In genomic region chr6:69832558-69832957, GRCh38 we compare ENCODE assay signal across 34 cellular contexts. TPM values are rescaled to one million over a fixed set of nuclear protein-coding genes. Genes with fewer than 3 reads are reported as not detected.
"Had no signal": no experiment of that assay in that cellular context is flagged by ENCODE, and none has a peak within 500 bp of the region (broad histone marks: within the 10 kb centered on the region; RNA-seq: fewer than 3 reads in every experiment).

No MANE protein-coding gene starts in this region.

- DNase-seq: activated B cell treated with CpG ODN at 0.5 μM for 24 hours; activated CD4-positive, alpha-beta memory T cell treated with anti-CD3 and anti-CD28 coated beads for 36 hours; activated CD4-positive, alpha-beta memory T cell treated with anti-CD3 and anti-CD28 coated beads, Interleukin-2, amount 10 ng/mL, durations not matched to agents 7 days and 5 days; activated CD4-positive, alpha-beta T cell treated with anti-CD3 and anti-CD28 coated beads for 1 hour; activated CD4-positive, alpha-beta T cell treated with anti-CD3 and anti-CD28 coated beads for 36 hours; activated CD4-positive, alpha-beta T cell treated with anti-CD3 and anti-CD28 coated beads for 4 hours; activated CD4-positive, alpha-beta T cell treated with anti-CD3 and anti-CD28 coated beads for 48 hours; activated CD4-positive, alpha-beta T cell treated with anti-CD3 and anti-CD28 coated beads, Interleukin-2, amount 10 ng/mL, durations not matched to agents 24 days and 14 days; activated CD4-positive, alpha-beta T cell treated with anti-CD3 and anti-CD28 coated beads, Interleukin-2, amount 10 ng/mL, durations not matched to agents 7 days and 5 days; activated CD4-positive, alpha-beta T cell treated with anti-CD3 and anti-CD28 coated beads, Interleukin-2, amount 50 U/mL, for 1 hour; activated CD4-positive, alpha-beta T cell treated with anti-CD3 and anti-CD28 coated beads, Interleukin-2, amount 50 U/mL, for 4 hours; activated CD4-positive, alpha-beta T cell treated with anti-CD3 and anti-CD28 coated beads, Interleukin-2, amount 50 U/mL, for 48 hours; activated CD4-positive, CD25-positive, alpha-beta regulatory T cell; activated CD4-positive, CD25-positive, alpha-beta regulatory T cell treated with anti-CD3 and anti-CD28 coated beads, Interleukin-2, amount 50 U/mL, for 72 hours; activated CD8-positive, alpha-beta memory T cell treated with anti-CD3 and anti-CD28 coated beads for 24 hours; activated CD8-positive, alpha-beta memory T cell treated with anti-CD3 and anti-CD28 coated beads, Interleukin-2, amount 50 U/mL, for 4 hours; activated CD8-positive, alpha-beta memory T cell treated with anti-CD3 and anti-CD28 coated beads, Interleukin-2, amount 50 U/mL, for 48 hours; activated CD8-positive, alpha-beta T cell treated with anti-CD3 and anti-CD28 coated beads for 36 hours; activated CD8-positive, alpha-beta T cell treated with anti-CD3 and anti-CD28 coated beads, Interleukin-2, amount 10 ng/mL, durations not matched to agents 7 days and 5 days; activated T-cell treated with anti-CD3 and anti-CD28 coated beads for 4 hours; T-cell; T-helper 1 cell; T-helper 17 cell; T-helper 2 cell; T-helper 9 cell; T1000; WERI-Rb-1 had no signal

- H3K27ac Mint-ChIP-seq: activated B cell treated with CpG ODN at 0.5 μM for 24 hours; activated CD4-positive, alpha-beta memory T cell treated with anti-CD3 and anti-CD28 coated beads for 36 hours; activated CD4-positive, alpha-beta memory T cell treated with anti-CD3 and anti-CD28 coated beads, Interleukin-2, amount 10 ng/mL, durations not matched to agents 7 days and 5 days; activated CD4-positive, alpha-beta T cell treated with anti-CD3 and anti-CD28 coated beads for 36 hours; activated CD4-positive, alpha-beta T cell treated with anti-CD3 and anti-CD28 coated beads, Interleukin-2, amount 10 ng/mL, durations not matched to agents 24 days and 14 days; activated CD4-positive, alpha-beta T cell treated with anti-CD3 and anti-CD28 coated beads, Interleukin-2, amount 10 ng/mL, durations not matched to agents 7 days and 5 days; activated CD8-positive, alpha-beta T cell treated with anti-CD3 and anti-CD28 coated beads for 36 hours; activated CD8-positive, alpha-beta T cell treated with anti-CD3 and anti-CD28 coated beads, Interleukin-2, amount 10 ng/mL, durations not matched to agents 7 days and 5 days; T-cell; T-helper 1 cell treated with Interleukin-12 subunit alpha and Interleukin-12 subunit beta and Interleukin-4 antibody, amounts not matched to agents 30 μg/mL and 1 μg/mL, for 36 hours; T-helper 17 cell; T-helper 2 cell treated with Interferon-gamma antibody and Interleukin-4, amounts not matched to agents 5 μg/mL and 100 μg/mL, for 36 hours; WTC11 had no signal

- H3K4me3 Mint-ChIP-seq: activated B cell treated with CpG ODN at 0.5 μM for 24 hours; activated CD4-positive, alpha-beta memory T cell treated with anti-CD3 and anti-CD28 coated beads for 36 hours; activated CD4-positive, alpha-beta memory T cell treated with anti-CD3 and anti-CD28 coated beads, Interleukin-2, amount 10 ng/mL, durations not matched to agents 7 days and 5 days; activated CD4-positive, alpha-beta T cell treated with anti-CD3 and anti-CD28 coated beads for 36 hours; activated CD4-positive, alpha-beta T cell treated with anti-CD3 and anti-CD28 coated beads, Interleukin-2, amount 10 ng/mL, durations not matched to agents 24 days and 14 days; activated CD4-positive, alpha-beta T cell treated with anti-CD3 and anti-CD28 coated beads, Interleukin-2, amount 10 ng/mL, durations not matched to agents 7 days and 5 days; activated CD8-positive, alpha-beta T cell treated with anti-CD3 and anti-CD28 coated beads for 36 hours; activated CD8-positive, alpha-beta T cell treated with anti-CD3 and anti-CD28 coated beads, Interleukin-2, amount 10 ng/mL, durations not matched to agents 7 days and 5 days; T-cell; T-helper 1 cell treated with Interleukin-12 subunit alpha and Interleukin-12 subunit beta and Interleukin-4 antibody, amounts not matched to agents 30 μg/mL and 1 μg/mL, for 36 hours; T-helper 17 cell; T-helper 2 cell treated with Interferon-gamma antibody and Interleukin-4, amounts not matched to agents 5 μg/mL and 100 μg/mL, for 36 hours; WTC11 had no signal

- ATAC-seq: activated CD4-positive, alpha-beta T cell treated with anti-CD3 and anti-CD28 coated beads for 36 hours; activated CD4-positive, CD25-positive, alpha-beta regulatory T cell treated with anti-CD3 and anti-CD28 coated beads, Interleukin-2, amount 50 U/mL, for 24 hours; activated CD8-positive, alpha-beta T cell treated with anti-CD3 and anti-CD28 coated beads for 36 hours; activated CD8-positive, alpha-beta T cell treated with anti-CD3 and anti-CD28 coated beads, Interleukin-2, amount 10 ng/mL, durations not matched to agents 7 days and 5 days; T-cell; T-helper 17 cell; WTC11 had no signal

- H3K27me3 Mint-ChIP-seq: activated B cell treated with CpG ODN at 0.5 μM for 24 hours; activated CD4-positive, alpha-beta T cell treated with anti-CD3 and anti-CD28 coated beads for 36 hours had no signal

- H3K36me3 Mint-ChIP-seq: activated CD4-positive, alpha-beta memory T cell treated with anti-CD3 and anti-CD28 coated beads for 36 hours; T-cell; WTC11 had no signal

- H3K36me3 ChIP-seq: WERI-Rb-1 had no signal

- H3K27ac ChIP-seq: VCaP, WERI-Rb-1 had no signal

- H3K4me1 Mint-ChIP-seq: activated CD4-positive, alpha-beta T cell treated with anti-CD3 and anti-CD28 coated beads, Interleukin-2, amount 10 ng/mL, durations not matched to agents 7 days and 5 days had no signal

- FAIRE-seq: TTC549 had no signal

- H3K9me3 Mint-ChIP-seq: activated B cell treated with CpG ODN at 0.5 μM for 24 hours; activated CD4-positive, alpha-beta memory T cell treated with anti-CD3 and anti-CD28 coated beads for 36 hours; activated CD4-positive, alpha-beta memory T cell treated with anti-CD3 and anti-CD28 coated beads, Interleukin-2, amount 10 ng/mL, durations not matched to agents 7 days and 5 days; activated CD4-positive, alpha-beta T cell treated with anti-CD3 and anti-CD28 coated beads, Interleukin-2, amount 10 ng/mL, durations not matched to agents 24 days and 14 days; activated CD4-positive, alpha-beta T cell treated with anti-CD3 and anti-CD28 coated beads, Interleukin-2, amount 10 ng/mL, durations not matched to agents 7 days and 5 days; activated CD8-positive, alpha-beta T cell treated with anti-CD3 and anti-CD28 coated beads for 36 hours; T-cell; T-helper 1 cell treated with Interleukin-12 subunit alpha and Interleukin-12 subunit beta and Interleukin-4 antibody, amounts not matched to agents 30 μg/mL and 1 μg/mL, for 36 hours; T-helper 2 cell treated with Interferon-gamma antibody and Interleukin-4, amounts not matched to agents 5 μg/mL and 100 μg/mL, for 36 hours; WTC11 had no signal

RNA-seq across cellular contexts. Expression of gene COL19A1, which starts 33.8 kb away (rescaled TPM):
- total RNA-seq: activated CD4-positive, alpha-beta T cell treated with anti-CD3 and anti-CD28 coated beads for 36 hours; activated CD4-positive, alpha-beta T cell treated with anti-CD3 and anti-CD28 coated beads, Interleukin-2, amount 10 ng/mL, durations not matched to agents 24 days and 14 days; activated CD4-positive, alpha-beta T cell treated with anti-CD3 and anti-CD28 coated beads, Interleukin-2, amount 10 ng/mL, durations not matched to agents 7 days and 5 days; activated CD8-positive, alpha-beta T cell treated with anti-CD3 and anti-CD28 coated beads, Interleukin-2, amount 10 ng/mL, durations not matched to agents 7 days and 5 days; T-helper 1 cell treated with Interleukin-12 subunit alpha and Interleukin-12 subunit beta and Interleukin-4 antibody, amounts not matched to agents 30 ng/mL and 1 ng/mL, for 36 hours; WTC11 had no signal
